In the genomic region with DNA sequence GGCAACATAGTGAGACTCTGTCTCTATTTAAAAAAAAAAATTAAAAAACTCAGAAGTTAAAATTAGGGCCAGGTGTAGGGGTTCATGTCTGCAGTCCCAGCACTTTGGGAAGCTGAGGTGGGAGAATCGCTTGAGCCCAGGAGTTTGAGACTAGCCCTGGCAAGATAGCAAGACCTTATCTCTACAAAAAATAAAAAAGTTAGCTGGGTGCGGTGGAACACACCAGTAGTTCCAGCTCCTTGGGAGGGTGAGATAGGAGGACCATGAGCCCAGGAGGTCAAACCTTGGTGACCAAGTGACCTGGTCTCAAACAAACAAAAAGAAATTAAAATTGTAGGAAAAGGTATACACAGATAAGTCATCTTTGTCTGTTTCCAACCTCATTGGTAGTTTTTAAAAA, we compare ENCODE assay signal across 10 cellular contexts.
"Had no signal": no experiment of that assay in that cellular context is flagged by ENCODE, and none has a peak within 500 bp of the region (broad histone marks: within the 10 kb centered on the region; RNA-seq: fewer than 3 reads in every experiment).

No MANE protein-coding gene starts in this region.

- H3K27ac Mint-ChIP-seq: stimulated activated memory B cell treated with anti-CD40 and anti-IgM and Interleukin-4, amounts not matched to agents 10 μg/mL and 1 μg/mL and 100 μg/mL, for 72 hours; stimulated activated naive CD8-positive, alpha-beta T cell treated with anti-CD3 and anti-CD28 coated beads, Interleukin-15, Interleukin-2, amounts not matched to agents 100 ng/mL and 50 ng/mL, for 24 hours had no signal

- DNase-seq: foreskin keratinocyte; left colon; naive thymus-derived CD8-positive, alpha-beta T cell; small intestine; stimulated activated CD4-positive, alpha-beta T cell treated with anti-CD3 and anti-CD28 coated beads, Interleukin-2, amount 100 ng/mL, for 48 hours; testis; transverse colon had no signal

- H3K27me3 Mint-ChIP-seq: dendritic cell treated with granulocyte-macrophage colony-stimulating factor and Interleukin-4, amounts not matched to agents 40 ng/mL and 50 ng/mL, for 4 days; naive thymus-derived CD8-positive, alpha-beta T cell; stimulated activated memory B cell treated with anti-CD40 and anti-IgM and Interleukin-4, amounts not matched to agents 10 μg/mL and 1 μg/mL and 100 μg/mL, for 72 hours; stimulated activated naive CD8-positive, alpha-beta T cell treated with anti-CD3 and anti-CD28 coated beads, Interleukin-15, Interleukin-2, amounts not matched to agents 100 ng/mL and 50 ng/mL, for 24 hours had no signal

- H3K9me3 Mint-ChIP-seq: stimulated activated memory B cell treated with anti-CD40 and anti-IgM and Interleukin-4, amounts not matched to agents 10 μg/mL and 1 μg/mL and 100 μg/mL, for 72 hours had no signal

- H3K4me3 Mint-ChIP-seq: dendritic cell treated with granulocyte-macrophage colony-stimulating factor and Interleukin-4, amounts not matched to agents 40 ng/mL and 50 ng/mL, for 4 days; naive thymus-derived CD8-positive, alpha-beta T cell; stimulated activated memory B cell treated with anti-CD40 and anti-IgM and Interleukin-4, amounts not matched to agents 10 μg/mL and 1 μg/mL and 100 μg/mL, for 72 hours; stimulated activated naive CD8-positive, alpha-beta T cell treated with anti-CD3 and anti-CD28 coated beads, Interleukin-15, Interleukin-2, amounts not matched to agents 100 ng/mL and 50 ng/mL, for 24 hours had no signal

- ATAC-seq: foreskin keratinocyte; left colon; naive thymus-derived CD8-positive, alpha-beta T cell; stimulated activated memory B cell treated with anti-CD40 and anti-IgM and Interleukin-4, amounts not matched to agents 10 μg/mL and 1 μg/mL and 100 μg/mL, for 72 hours had no signal
